Comparison of ENCODE assay signal across 16 cellular contexts in genomic region chr16:64380751-64381150, GRCh38.
DNase-seq lines count a peak whose midpoint lies in the region; ATAC-seq and TF ChIP-seq lines count a peak whose summit lies in the region.
"Had no signal": no experiment of that assay in that cellular context is flagged by ENCODE, and none has a peak within 500 bp of the region (broad histone marks: within the 10 kb centered on the region; RNA-seq: fewer than 3 reads in every experiment).

No MANE protein-coding gene starts in this region.

- no peaks in the 10 kb centered on the region for H3K36me3 ChIP-seq in BE2C
- no peaks in the 10 kb centered on the region for H3K36me3 ChIP-seq in neural progenitor cell
- H3K36me3 ChIP-seq in osteoblast (ENCODE audit: insufficient read depth, low read length): no peaks in the 10 kb centered on the region

- H3K4me1 ChIP-seq in BE2C (no peaks in the 10 kb centered on the region), neural progenitor cell (no peaks in the 10 kb centered on the region), osteoblast (ENCODE audit: insufficient read depth, low read length) (peaks cover 3% of the 10 kb centered on the region)

- no peak for TF ChIP-seq CTCF in BE2C (IDR thresholded peaks at IDR 0.05; ENCODE audit: low read depth, low read length)
- TF ChIP-seq CTCF in WTC11 (IDR thresholded peaks at IDR 0.05): no peak
- TF ChIP-seq CTCF in neural progenitor cell (IDR thresholded peaks at IDR 0.05): no peak
- no peak for TF ChIP-seq CTCF in osteoblast (IDR thresholded peaks at IDR 0.05; ENCODE audit: extremely low read depth, low read depth, low read length)

- DNase-seq in BE2C (peak; percentile 17), WTC11 (ENCODE audit: low spot score) (peak; percentile 46), iPS-NIHi11 (ENCODE audit: low spot score) (peak; percentile 27), neural progenitor cell (ENCODE audit: low spot score) (peak; percentile 6), osteoblast (ENCODE audit: insufficient read length, low spot score, missing footprints) (no peak)
- no peak for DNase-seq in central memory CD4-positive, alpha-beta T cell
- DNase-seq: ACHN; CD4-positive, alpha-beta memory T cell; DMS153; DMS79 treated with DMSO at 0.1 percent for 48 hours; EL had no signal

- H3K4me3 Mint-ChIP-seq in WTC11 (no peak overlapping the region), neural progenitor cell (no peak overlapping the region)
- H3K4me3 Mint-ChIP-seq: B cell; CD4-positive, alpha-beta memory T cell; IgD-negative memory B cell had no signal

- H3K27ac ChIP-seq in neural progenitor cell (no peak overlapping the region), osteoblast (ENCODE audit: low read depth, low read length) (no peak overlapping the region)
- H3K27ac ChIP-seq: C4-2B had no signal

- H3K36me3 Mint-ChIP-seq in WTC11: no peaks in the 10 kb centered on the region
- H3K36me3 Mint-ChIP-seq in neural progenitor cell: no peaks in the 10 kb centered on the region
- H3K36me3 Mint-ChIP-seq: IgD-negative memory B cell had no signal

- CTCF ChIA-PET in WTC11 (lab: Charles Lee): no interaction called here

- no peaks in the 10 kb centered on the region for H3K27me3 Mint-ChIP-seq in WTC11 (ENCODE audit: low read depth)
- peaks cover 2% of the 10 kb centered on the region for H3K27me3 Mint-ChIP-seq in neural progenitor cell (ENCODE audit: insufficient read depth, low read depth)
- H3K27me3 Mint-ChIP-seq: B cell; CD4-positive, alpha-beta memory T cell; IgD-negative memory B cell had no signal

- peak; percentile 95 for ATAC-seq in WTC11
- ATAC-seq in GM21526 (IDR thresholded peaks at IDR 0.05; ENCODE audit: low FRiP score, unreplicated experiment): no peak
- ATAC-seq in HG03159 (IDR thresholded peaks at IDR 0.05; ENCODE audit: unreplicated experiment): no peak

- H3K4me2 ChIP-seq in neural progenitor cell (no peak overlapping the region), osteoblast (ENCODE audit: insufficient read depth, low read length) (no peak overlapping the region)

- no peak overlapping the region for H3K9ac ChIP-seq in neural progenitor cell

- H3K9me3 ChIP-seq in BE2C (no peaks in the 10 kb centered on the region), neural progenitor cell (ENCODE audit: low read depth) (no peaks in the 10 kb centered on the region), osteoblast (ENCODE audit: low read depth, low read length) (peaks cover 3% of the 10 kb centered on the region)

- H3F3A ChIP-seq in neural progenitor cell (ENCODE audit: low read depth): no peaks in the 10 kb centered on the region

- no peaks in the 10 kb centered on the region for H3K27me3 ChIP-seq in BE2C
- no peaks in the 10 kb centered on the region for H3K27me3 ChIP-seq in neural progenitor cell
- no peaks in the 10 kb centered on the region for H3K27me3 ChIP-seq in osteoblast (ENCODE audit: insufficient read depth, low read length)

- no peaks in the 10 kb centered on the region for H4K20me1 ChIP-seq in neural progenitor cell (ENCODE audit: low read depth)
- no peaks in the 10 kb centered on the region for H4K20me1 ChIP-seq in osteoblast (ENCODE audit: insufficient read depth, low read length)

- H3K4me1 Mint-ChIP-seq in WTC11: 0 out of 2 replicates have a peak, but pooled peaks cover 3% of the 10 kb centered on the region
- H3K4me1 Mint-ChIP-seq in neural progenitor cell: no peaks in the 10 kb centered on the region
- H3K4me1 Mint-ChIP-seq: B cell, IgD-negative memory B cell had no signal

- H3K9me3 Mint-ChIP-seq in WTC11: no peaks in the 10 kb centered on the region
- H3K9me3 Mint-ChIP-seq in neural progenitor cell: no peaks in the 10 kb centered on the region

- no peak overlapping the region for H2AFZ ChIP-seq in neural progenitor cell (replicated peaks)
- no peak overlapping the region for H2AFZ ChIP-seq in osteoblast (ENCODE audit: low read length)

- no peak overlapping the region for H3K27ac Mint-ChIP-seq in WTC11
- no peak overlapping the region for H3K27ac Mint-ChIP-seq in neural progenitor cell
- H3K27ac Mint-ChIP-seq: B cell; CD4-positive, alpha-beta memory T cell; IgD-negative memory B cell had no signal

- POLR2A ChIA-PET in WTC11 (lab: Charles Lee): no interaction called here

- no peaks in the 10 kb centered on the region for H3K79me2 ChIP-seq in neural progenitor cell (ENCODE audit: low read depth)
- H3K79me2 ChIP-seq in osteoblast (ENCODE audit: insufficient read depth, low read length): no peaks in the 10 kb centered on the region

- H3K4me3 ChIP-seq in BE2C (ENCODE audit: low read depth, low read length) (no peak overlapping the region), neural progenitor cell (no peak overlapping the region), osteoblast (ENCODE audit: insufficient read depth, low read length) (no peak overlapping the region)

TF ChIP-seq in WTC11, 78 proteins besides CTCF, POLR2A, EP300 and RAD21 (continues in another document):
- TF ChIP-seq JUN (CRISPR knock-in tag; IDR thresholded peaks at IDR 0.05) (no peak), ZSCAN18 (CRISPR knock-in tag; IDR thresholded peaks at IDR 0.05) (no peak), ESRRA (CRISPR knock-in tag; IDR thresholded peaks at IDR 0.05; ENCODE audit: borderline replicate concordance) (no peak), ZNF138 (CRISPR knock-in tag; conservative IDR thresholded peaks at IDR 0.05) (no peak), NR2C2 (CRISPR knock-in tag; IDR thresholded peaks at IDR 0.05) (no peak), MAX (CRISPR knock-in tag; IDR thresholded peaks at IDR 0.05) (no peak), ATF1 (CRISPR knock-in tag; IDR thresholded peaks at IDR 0.05) (no peak), PRDM15 (CRISPR knock-in tag; IDR thresholded peaks at IDR 0.05) (no peak), CREM (CRISPR knock-in tag; IDR thresholded peaks at IDR 0.05) (no peak)

Comparison
In these comparisons a context has a peak if more than half of its experiments do, and no peak if none do; other contexts are left out.
1. DNase-seq: peak in BE2C (single experiment), WTC11 (single experiment), iPS-NIHi11 (single experiment) and neural progenitor cell (single experiment); none in central memory CD4-positive, alpha-beta T cell (single experiment) and osteoblast (single experiment).